In genomic region chr13:30581582-30581981, GRCh38 we compare ENCODE assay signal across 11 cellular contexts. TPM values are rescaled to one million over a fixed set of nuclear protein-coding genes. Genes with fewer than 3 reads are reported as not detected.
DNase-seq lines count a peak whose midpoint lies in the region; ATAC-seq and TF ChIP-seq lines count a peak whose summit lies in the region.
"Had no signal": no experiment of that assay in that cellular context is flagged by ENCODE, and none has a peak within 500 bp of the region (broad histone marks: within the 10 kb centered on the region; RNA-seq: fewer than 3 reads in every experiment).

No MANE protein-coding gene starts in this region.

- DNase-seq in D341Med (ENCODE audit: low spot score), result peak; percentile 24
- DNase-seq in H7, result peak; percentile 49
- DNase-seq in WTC11 (ENCODE audit: low spot score), result no peak
- peak; percentile 41 for DNase-seq in left kidney (ENCODE audit: low read depth, low spot score)
- DNase-seq in epidermal melanocyte (ENCODE audit: insufficient read length, low spot score), result no peak
- DNase-seq in NCI-H510A treated with DMSO at 0.1 percent for 48 hours (lab: John Stamatoyannopoulos, UW), result no peak
- no peak for DNase-seq in DMS114 treated with DMSO at 0.1 percent for 48 hours (lab: John Stamatoyannopoulos, UW; ENCODE audit: unreplicated experiment)
- DNase-seq: head of caudate nucleus had no signal

- POLR2A ChIA-PET in WTC11 (lab: Charles Lee), result no interaction called here

- no peak overlapping the region for H3K4me3 Mint-ChIP-seq in WTC11
- H3K4me3 Mint-ChIP-seq: activated T-helper 1 cell treated with anti-CD3 and anti-CD28 coated beads, Interleukin-12 subunit alpha, Interleukin-12 subunit beta, Interleukin-2, Interleukin-4 antibody, amounts not matched to agents 30 ng/mL and 10 ng/mL and 1 ng/mL, durations not matched to agents 14 hours and 24 hours and 36 hours had no signal

- H3K9me3 Mint-ChIP-seq in WTC11, result no peaks in the 10 kb centered on the region
- H3K9me3 Mint-ChIP-seq: activated T-helper 1 cell treated with anti-CD3 and anti-CD28 coated beads, Interleukin-12 subunit alpha, Interleukin-12 subunit beta, Interleukin-2, Interleukin-4 antibody, amounts not matched to agents 30 ng/mL and 10 ng/mL and 1 ng/mL, durations not matched to agents 14 hours and 24 hours and 36 hours had no signal

- no peaks in the 10 kb centered on the region for H3K4me1 Mint-ChIP-seq in WTC11

- no peak overlapping the region for H3K4me3 ChIP-seq in H7 (ENCODE audit: insufficient read depth, low read depth, low read length)
- H3K4me3 ChIP-seq: skin epidermis had no signal

- H3K27me3 ChIP-seq in H7 (ENCODE audit: control insufficient read depth, insufficient read depth, low read length), result no peaks in the 10 kb centered on the region

- no peak for TF ChIP-seq CTCF in WTC11 (IDR thresholded peaks at IDR 0.05)

- H3K27ac Mint-ChIP-seq in WTC11, result no peak overlapping the region
- H3K27ac Mint-ChIP-seq: activated T-helper 1 cell treated with anti-CD3 and anti-CD28 coated beads, Interleukin-12 subunit alpha, Interleukin-12 subunit beta, Interleukin-2, Interleukin-4 antibody, amounts not matched to agents 30 ng/mL and 10 ng/mL and 1 ng/mL, durations not matched to agents 14 hours and 24 hours and 36 hours had no signal

- no peaks in the 10 kb centered on the region for H3K36me3 Mint-ChIP-seq in WTC11

- H3K36me3 ChIP-seq in H7 (replicated peaks; ENCODE audit: control insufficient read depth, insufficient read depth, low read length), result no peaks in the 10 kb centered on the region

- CTCF ChIA-PET in WTC11 (lab: Charles Lee), result interaction anchor here (0.7 to 2.7 kb wide), 24 partner anchors 14 to 467 kb away, joined by 3 to 31 read pairs (median 4); partner anchors contain the start of gene HMGB1

- H3K27me3 Mint-ChIP-seq in WTC11 (ENCODE audit: low read depth), result no peaks in the 10 kb centered on the region

- peak; percentile 51 for ATAC-seq in WTC11
- no peak for ATAC-seq in GM18868 (IDR thresholded peaks at IDR 0.05; ENCODE audit: unreplicated experiment)

TF ChIP-seq in WTC11, 78 proteins besides CTCF, POLR2A, EP300 and RAD21:
- TF ChIP-seq PRRX2 (CRISPR knock-in tag; IDR thresholded peaks at IDR 0.05) (no peak), ZNF423 (CRISPR knock-in tag; IDR thresholded peaks at IDR 0.05) (no peak), ZNF532 (CRISPR knock-in tag; IDR thresholded peaks at IDR 0.05; ENCODE audit: borderline replicate concordance) (no peak), ATF1 (CRISPR knock-in tag; IDR thresholded peaks at IDR 0.05) (no peak), ZSCAN18 (CRISPR knock-in tag; IDR thresholded peaks at IDR 0.05) (no peak), IRF1 (CRISPR knock-in tag; IDR thresholded peaks at IDR 0.05) (no peak), GRHL2 (CRISPR knock-in tag; IDR thresholded peaks at IDR 0.05; ENCODE audit: insufficient replicate concordance, severe bottlenecking) (no peak), ERG (CRISPR knock-in tag; IDR thresholded peaks at IDR 0.05) (no peak), SMAD4 (CRISPR knock-in tag; IDR thresholded peaks at IDR 0.05) (no peak), ZNF416 (CRISPR knock-in tag; IDR thresholded peaks at IDR 0.05) (no peak), JAZF1 (CRISPR knock-in tag; IDR thresholded peaks at IDR 0.05) (no peak), IRF2 (CRISPR knock-in tag; IDR thresholded peaks at IDR 0.05; ENCODE audit: borderline replicate concordance, low read depth) (no peak)

RNA-seq across cellular contexts. Expression of gene USPL1, which starts 36.1 kb away (rescaled TPM):
- total RNA-seq in H7 (2014; rRNA removed; shearing (Covaris generic)), result 13.0 and 17.0 TPM in 2 replicates
- 14.3 to 15.9 TPM (median 15.4 TPM) in 3 replicates for total RNA-seq in WTC11 (2021)

Comparison
In these comparisons a context has a peak if more than half of its experiments do, and no peak if none do; other contexts are left out.
1. DNase-seq: peak in D341Med (single experiment), H7 (single experiment) and left kidney (single experiment); none in WTC11 (single experiment), epidermal melanocyte (single experiment), NCI-H510A treated with DMSO at 0.1 percent for 48 hours (single experiment) and DMS114 treated with DMSO at 0.1 percent for 48 hours (single experiment).